Comparison of ENCODE assay signal across 1 cellular context in genomic region chr12:121392325-121392716, GRCh38.
TF ChIP-seq lines count a peak whose summit lies in the region.

No MANE protein-coding gene starts in this region.

TF ChIP-seq in GM12878, 131 proteins besides CTCF, POLR2A, EP300 and RAD21:
- no peak for TF ChIP-seq STAT3 (IDR thresholded peaks at IDR 0.05; ENCODE audit: low read depth, low read length)
- no peak for TF ChIP-seq RAD51 (IDR thresholded peaks at IDR 0.05)
- TF ChIP-seq KAT2A (conservative IDR thresholded peaks at IDR 0.05; ENCODE audit: control insufficient read depth, low read depth, low read length): no peak
- no peak for TF ChIP-seq IRF4 (IDR thresholded peaks at IDR 0.05; ENCODE audit: low read depth, low read length)
- no peak for TF ChIP-seq STAT1 (conservative IDR thresholded peaks at IDR 0.05)
- no peak for TF ChIP-seq CHD4 (IDR thresholded peaks at IDR 0.05)
